In genomic region chr16:23829454-23829853, GRCh38 we compare ENCODE assay signal across 34 cellular contexts. TPM values are rescaled to one million over a fixed set of nuclear protein-coding genes. Genes with fewer than 3 reads are reported as not detected.
"Had no signal": no experiment of that assay in that cellular context is flagged by ENCODE, and none has a peak within 500 bp of the region (broad histone marks: within the 10 kb centered on the region; RNA-seq: fewer than 3 reads in every experiment).

No MANE protein-coding gene starts in this region.

- H2AFZ ChIP-seq: hepatocyte had no signal

- H3K4me1 ChIP-seq: esophagus muscularis mucosa, esophagus squamous epithelium, foreskin keratinocyte, gastrocnemius medialis, gastroesophageal sphincter had no signal

- H3K27ac ChIP-seq: colonic mucosa, coronary artery, dorsolateral prefrontal cortex, epithelial cell of prostate, esophagus muscularis mucosa, esophagus squamous epithelium, foreskin keratinocyte, gastrocnemius medialis, gastroesophageal sphincter, heart left ventricle, heart right ventricle, hepatocyte had no signal

- H3K4me2 ChIP-seq: hepatocyte had no signal

- DNase-seq: colonic mucosa; cortex of kidney; dermis blood vessel endothelial cell; dorsolateral prefrontal cortex; effector CD4-positive, alpha-beta T cell; effector CD8-positive, alpha-beta T cell; effector memory CD4-positive, alpha-beta T cell; effector memory CD8-positive, alpha-beta T cell; endodermal cell; erythroblast; esophagus squamous epithelium; foreskin fibroblast; foreskin keratinocyte; foreskin melanocyte; gastrocnemius medialis; glutamatergic neuron; head of caudate nucleus; heart left ventricle; heart right ventricle had no signal

- FAIRE-seq: colon, endometrium, endothelial cell of umbilical vein, frontal cortex had no signal

- H3K27me3 ChIP-seq: colonic mucosa, dorsolateral prefrontal cortex had no signal

- H3K36me3 ChIP-seq: colonic mucosa, esophagus muscularis mucosa, esophagus squamous epithelium, gastrocnemius medialis, gastroesophageal sphincter, heart left ventricle, heart right ventricle had no signal

- ATAC-seq: effector memory CD8-positive, alpha-beta T cell; esophagus mucosa; foreskin keratinocyte; gastrocnemius medialis; gastroesophageal sphincter; heart left ventricle; heart right ventricle had no signal

- H3K4me3 ChIP-seq: colonic mucosa, coronary artery, dorsolateral prefrontal cortex, esophagus muscularis mucosa, esophagus squamous epithelium, gastrocnemius medialis, gastroesophageal sphincter, heart left ventricle, heart right ventricle, hepatocyte had no signal

- H3K9me3 ChIP-seq: colonic mucosa, gastrocnemius medialis had no signal

- H3K79me2 ChIP-seq: hepatocyte had no signal

RNA-seq across cellular contexts. Expression of gene PRKCB, which starts 6.3 kb away (rescaled TPM):
- total RNA-seq: dermis blood vessel endothelial cell, dermis microvascular lymphatic vessel endothelial cell, endothelial cell of umbilical vein, epithelial cell of proximal tubule, fibroblast of lung, fibroblast of villous mesenchyme, foreskin keratinocyte, glomerular endothelial cell had no signal
- polyA plus RNA-seq: foreskin keratinocyte had no signal
